ENCODE assay signal across 1 cellular context in the genomic region with DNA sequence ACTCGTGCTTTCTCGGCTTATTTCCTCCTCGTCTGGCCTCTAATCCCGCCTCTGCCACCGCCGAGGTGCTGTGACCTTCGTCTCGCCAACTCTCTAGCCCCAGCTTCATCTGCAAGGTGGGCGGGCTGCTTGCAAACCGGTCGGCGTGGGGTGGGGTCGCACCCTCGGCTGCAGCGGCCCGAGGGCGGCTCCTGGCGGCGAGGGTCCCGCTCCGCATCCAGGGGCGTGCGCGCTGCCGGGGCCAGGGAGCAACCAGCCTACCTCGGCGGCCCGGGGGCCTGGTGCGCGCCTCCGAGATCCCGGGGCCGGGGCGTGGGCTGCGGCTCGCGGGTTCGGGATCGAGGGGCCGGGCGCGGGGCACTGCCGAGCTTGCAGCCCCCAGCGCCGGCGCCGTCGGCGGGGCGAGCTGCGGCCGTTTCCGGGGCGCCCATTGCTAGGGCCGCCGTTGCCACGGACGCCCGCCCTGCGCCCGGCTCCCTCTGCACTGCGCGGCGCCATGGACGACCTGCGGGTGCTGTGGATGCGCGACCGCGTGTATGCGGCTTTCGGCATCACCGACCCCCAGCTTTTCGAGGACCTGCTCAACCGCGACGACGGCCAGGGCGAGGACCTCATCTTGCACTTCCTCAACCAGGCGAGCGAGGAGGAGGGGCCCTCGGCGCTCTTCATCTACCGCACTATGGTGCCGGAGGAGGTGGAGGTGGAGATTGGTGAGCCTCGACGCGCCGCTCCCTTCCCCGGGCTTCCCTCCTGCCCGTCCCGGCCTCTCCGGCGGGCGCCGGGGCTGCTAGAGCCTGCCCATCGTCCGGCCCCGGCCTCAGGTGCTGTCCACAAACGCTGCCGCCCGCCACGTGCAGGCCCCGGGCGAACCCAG.
TF ChIP-seq lines count a peak whose summit lies in the region.

Gene DNAH10, plus strand, starts transcription at position 461 of the 874 bp plus-strand sequence. Its CDS starts 36 bp downstream, at position 497.

TF ChIP-seq in HepG2, 621 proteins besides CTCF, POLR2A, EP300 and RAD21 (continued from another document and continues in another):
- TF ChIP-seq KIAA2018 (CRISPR knock-in tag; IDR thresholded peaks at IDR 0.05; ENCODE audit: borderline replicate concordance) (no peak), ZNF552 (CRISPR knock-in tag; IDR thresholded peaks at IDR 0.05; ENCODE audit: borderline replicate concordance) (no peak), SKIL (CRISPR knock-in tag; IDR thresholded peaks at IDR 0.05; ENCODE audit: borderline replicate concordance) (no peak), ZBTB7A (CRISPR knock-in tag; IDR thresholded peaks at IDR 0.05) (peak; percentile 88), AGO2 (optimal IDR thresholded peaks at IDR 0.05; ENCODE audit: low read depth, low read length) (peak; percentile 66), CEBPG (CRISPR knock-in tag; IDR thresholded peaks at IDR 0.05) (no peak), ZNF235 (CRISPR knock-in tag; IDR thresholded peaks at IDR 0.05; ENCODE audit: borderline replicate concordance) (no peak), DMAP1 (CRISPR knock-in tag; IDR thresholded peaks at IDR 0.05) (no peak), ZNF33A (CRISPR knock-in tag; IDR thresholded peaks at IDR 0.05; ENCODE audit: borderline replicate concordance) (no peak), HHEX (CRISPR knock-in tag; IDR thresholded peaks at IDR 0.05) (no peak), NRL (CRISPR knock-in tag; IDR thresholded peaks at IDR 0.05; ENCODE audit: borderline replicate concordance) (no peak), HDAC1 (CRISPR knock-in tag; IDR thresholded peaks at IDR 0.05) (peak; percentile 51; the same call in 1 of the 2 replicates), HOMEZ (CRISPR knock-in tag; IDR thresholded peaks at IDR 0.05; ENCODE audit: low read depth) (0 out of 2 replicates have a peak, but pooled peaks have one; percentile 16), ZNF768 (CRISPR knock-in tag; IDR thresholded peaks at IDR 0.05) (peak; percentile 41; the same call in 1 of the 2 replicates), STAG1 (CRISPR knock-in tag; IDR thresholded peaks at IDR 0.05) (peak; percentile 73)
- TF ChIP-seq, protein P1, sequence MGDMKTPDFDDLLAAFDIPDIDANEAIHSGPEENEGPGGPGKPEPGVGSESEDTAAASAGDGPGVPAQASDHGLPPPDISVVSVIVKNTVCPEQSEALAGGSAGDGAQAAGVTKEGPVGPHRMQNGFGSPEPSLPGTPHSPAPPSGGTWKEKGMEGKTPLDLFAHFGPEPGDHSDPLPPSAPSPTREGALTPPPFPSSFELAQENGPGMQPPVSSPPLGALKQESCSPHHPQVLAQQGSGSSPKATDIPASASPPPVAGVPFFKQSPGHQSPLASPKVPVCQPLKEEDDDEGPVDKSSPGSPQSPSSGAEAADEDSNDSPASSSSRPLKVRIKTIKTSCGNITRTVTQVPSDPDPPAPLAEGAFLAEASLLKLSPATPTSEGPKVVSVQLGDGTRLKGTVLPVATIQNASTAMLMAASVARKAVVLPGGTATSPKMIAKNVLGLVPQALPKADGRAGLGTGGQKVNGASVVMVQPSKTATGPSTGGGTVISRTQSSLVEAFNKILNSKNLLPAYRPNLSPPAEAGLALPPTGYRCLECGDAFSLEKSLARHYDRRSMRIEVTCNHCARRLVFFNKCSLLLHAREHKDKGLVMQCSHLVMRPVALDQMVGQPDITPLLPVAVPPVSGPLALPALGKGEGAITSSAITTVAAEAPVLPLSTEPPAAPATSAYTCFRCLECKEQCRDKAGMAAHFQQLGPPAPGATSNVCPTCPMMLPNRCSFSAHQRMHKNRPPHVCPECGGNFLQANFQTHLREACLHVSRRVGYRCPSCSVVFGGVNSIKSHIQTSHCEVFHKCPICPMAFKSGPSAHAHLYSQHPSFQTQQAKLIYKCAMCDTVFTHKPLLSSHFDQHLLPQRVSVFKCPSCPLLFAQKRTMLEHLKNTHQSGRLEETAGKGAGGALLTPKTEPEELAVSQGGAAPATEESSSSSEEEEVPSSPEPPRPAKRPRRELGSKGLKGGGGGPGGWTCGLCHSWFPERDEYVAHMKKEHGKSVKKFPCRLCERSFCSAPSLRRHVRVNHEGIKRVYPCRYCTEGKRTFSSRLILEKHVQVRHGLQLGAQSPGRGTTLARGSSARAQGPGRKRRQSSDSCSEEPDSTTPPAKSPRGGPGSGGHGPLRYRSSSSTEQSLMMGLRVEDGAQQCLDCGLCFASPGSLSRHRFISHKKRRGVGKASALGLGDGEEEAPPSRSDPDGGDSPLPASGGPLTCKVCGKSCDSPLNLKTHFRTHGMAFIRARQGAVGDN (CRISPR knock-in tag; IDR thresholded peaks at IDR 0.05) = peak; percentile 78
- TF ChIP-seq, protein P2, sequence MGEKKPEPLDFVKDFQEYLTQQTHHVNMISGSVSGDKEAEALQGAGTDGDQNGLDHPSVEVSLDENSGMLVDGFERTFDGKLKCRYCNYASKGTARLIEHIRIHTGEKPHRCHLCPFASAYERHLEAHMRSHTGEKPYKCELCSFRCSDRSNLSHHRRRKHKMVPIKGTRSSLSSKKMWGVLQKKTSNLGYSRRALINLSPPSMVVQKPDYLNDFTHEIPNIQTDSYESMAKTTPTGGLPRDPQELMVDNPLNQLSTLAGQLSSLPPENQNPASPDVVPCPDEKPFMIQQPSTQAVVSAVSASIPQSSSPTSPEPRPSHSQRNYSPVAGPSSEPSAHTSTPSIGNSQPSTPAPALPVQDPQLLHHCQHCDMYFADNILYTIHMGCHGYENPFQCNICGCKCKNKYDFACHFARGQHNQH (CRISPR knock-in tag; IDR thresholded peaks at IDR 0.05) = no peak
- TF ChIP-seq, protein P3, sequence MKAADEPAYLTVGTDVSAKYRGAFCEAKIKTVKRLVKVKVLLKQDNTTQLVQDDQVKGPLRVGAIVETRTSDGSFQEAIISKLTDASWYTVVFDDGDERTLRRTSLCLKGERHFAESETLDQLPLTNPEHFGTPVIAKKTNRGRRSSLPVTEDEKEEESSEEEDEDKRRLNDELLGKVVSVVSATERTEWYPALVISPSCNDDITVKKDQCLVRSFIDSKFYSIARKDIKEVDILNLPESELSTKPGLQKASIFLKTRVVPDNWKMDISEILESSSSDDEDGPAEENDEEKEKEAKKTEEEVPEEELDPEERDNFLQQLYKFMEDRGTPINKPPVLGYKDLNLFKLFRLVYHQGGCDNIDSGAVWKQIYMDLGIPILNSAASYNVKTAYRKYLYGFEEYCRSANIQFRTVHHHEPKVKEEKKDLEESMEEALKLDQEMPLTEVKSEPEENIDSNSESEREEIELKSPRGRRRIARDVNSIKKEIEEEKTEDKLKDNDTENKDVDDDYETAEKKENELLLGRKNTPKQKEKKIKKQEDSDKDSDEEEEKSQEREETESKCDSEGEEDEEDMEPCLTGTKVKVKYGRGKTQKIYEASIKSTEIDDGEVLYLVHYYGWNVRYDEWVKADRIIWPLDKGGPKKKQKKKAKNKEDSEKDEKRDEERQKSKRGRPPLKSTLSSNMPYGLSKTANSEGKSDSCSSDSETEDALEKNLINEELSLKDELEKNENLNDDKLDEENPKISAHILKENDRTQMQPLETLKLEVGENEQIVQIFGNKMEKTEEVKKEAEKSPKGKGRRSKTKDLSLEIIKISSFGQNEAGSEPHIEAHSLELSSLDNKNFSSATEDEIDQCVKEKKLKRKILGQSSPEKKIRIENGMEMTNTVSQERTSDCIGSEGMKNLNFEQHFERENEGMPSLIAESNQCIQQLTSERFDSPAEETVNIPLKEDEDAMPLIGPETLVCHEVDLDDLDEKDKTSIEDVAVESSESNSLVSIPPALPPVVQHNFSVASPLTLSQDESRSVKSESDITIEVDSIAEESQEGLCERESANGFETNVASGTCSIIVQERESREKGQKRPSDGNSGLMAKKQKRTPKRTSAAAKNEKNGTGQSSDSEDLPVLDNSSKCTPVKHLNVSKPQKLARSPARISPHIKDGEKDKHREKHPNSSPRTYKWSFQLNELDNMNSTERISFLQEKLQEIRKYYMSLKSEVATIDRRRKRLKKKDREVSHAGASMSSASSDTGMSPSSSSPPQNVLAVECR (CRISPR knock-in tag; IDR thresholded peaks at IDR 0.05; ENCODE audit: borderline replicate concordance) = peak; percentile 86
- TF ChIP-seq, protein P4, sequence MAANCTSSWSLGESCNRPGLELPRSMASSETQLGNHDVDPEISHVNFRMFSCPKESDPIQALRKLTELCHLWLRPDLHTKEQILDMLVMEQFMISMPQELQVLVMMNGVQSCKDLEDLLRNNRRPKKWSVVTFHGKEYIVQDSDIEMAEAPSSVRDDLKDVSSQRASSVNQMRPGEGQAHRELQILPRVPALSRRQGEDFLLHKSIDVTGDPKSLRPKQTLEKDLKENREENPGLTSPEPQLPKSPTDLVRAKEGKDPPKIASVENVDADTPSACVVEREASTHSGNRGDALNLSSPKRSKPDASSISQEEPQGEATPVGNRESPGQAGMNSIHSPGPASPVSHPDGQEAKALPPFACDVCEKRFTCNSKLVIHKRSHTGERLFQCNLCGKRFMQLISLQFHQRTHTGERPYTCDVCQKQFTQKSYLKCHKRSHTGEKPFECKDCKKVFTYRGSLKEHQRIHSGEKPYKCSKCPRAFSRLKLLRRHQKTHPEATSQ (CRISPR knock-in tag; IDR thresholded peaks at IDR 0.05; ENCODE audit: borderline replicate concordance) = no peak
